7 cellular contexts compared by ENCODE assay signal in the genomic region with DNA sequence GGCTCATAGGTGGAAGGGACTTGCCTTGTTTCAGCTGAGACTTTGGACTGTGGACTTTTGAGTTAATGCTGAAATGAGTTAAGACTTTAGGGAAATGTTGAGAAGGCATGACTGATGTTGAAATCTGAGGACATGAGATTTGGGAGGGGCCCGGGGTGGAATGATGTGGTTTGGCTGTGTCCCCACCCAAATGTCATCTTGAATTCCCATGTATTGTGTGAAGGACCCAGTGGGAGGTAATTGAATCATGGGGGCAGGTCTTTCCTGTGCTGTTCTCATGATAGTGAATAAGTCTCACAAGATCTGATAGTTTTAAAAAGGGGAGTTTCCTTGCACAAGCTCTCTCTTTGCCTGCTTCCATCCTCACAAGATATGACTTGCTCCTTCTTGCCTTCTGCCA.
DNase-seq lines count a peak whose midpoint lies in the region; FAIRE-seq and TF ChIP-seq lines count a peak whose summit lies in the region.
"Not testable (repeated sequence)": the region's sequence is repeated elsewhere in the genome, so short reads cannot be mapped to it uniquely, and the experiment has no call there.

No MANE protein-coding gene starts in this region.

- H3K27me3 Mint-ChIP-seq in astrocyte (ENCODE audit: low read depth, unreplicated experiment); MCF 10A (ENCODE audit: insufficient read depth, unreplicated experiment): not testable (repeated sequence)

- H3K79me2 ChIP-seq in astrocyte (ENCODE audit: insufficient read depth, low read length); fibroblast of lung (ENCODE audit: control insufficient read depth, insufficient read depth, low read length); keratinocyte (ENCODE audit: control insufficient read depth, insufficient read depth, low read length): not testable (repeated sequence)

- not testable (repeated sequence) for H3K27ac ChIP-seq in astrocyte (ENCODE audit: low read depth, low read length); fibroblast of lung (ENCODE audit: insufficient read depth, low read length); keratinocyte (ENCODE audit: control insufficient read depth, insufficient read depth, low read length)

- dilution Hi-C loops in keratinocyte (cut with MboI; ENCODE audit: extremely low pct_ligation_motif_present, low sequenced_read_pairs): not testable (repeated sequence)

- H3K4me1 Mint-ChIP-seq in astrocyte (ENCODE audit: low read depth, unreplicated experiment); MCF 10A (ENCODE audit: insufficient read depth, unreplicated experiment): not testable (repeated sequence)

- POLR2A ChIA-PET in MCF 10A (lab: Yijun Ruan, JAX): not testable (repeated sequence)

- not testable (repeated sequence) for H3K36me3 Mint-ChIP-seq in astrocyte (ENCODE audit: low read depth, unreplicated experiment); MCF 10A (ENCODE audit: insufficient read depth, unreplicated experiment)

- H3K4me2 ChIP-seq in astrocyte (ENCODE audit: low read length); fibroblast of lung (ENCODE audit: extremely low read depth, insufficient read depth, low read length); keratinocyte (ENCODE audit: control insufficient read depth, extremely low read depth, insufficient read depth, low read depth, low read length): not testable (repeated sequence)

- intact Hi-C loops in MCF 10A (cut with micrococcal nuclease): not testable (repeated sequence)

- not testable (repeated sequence) for TF ChIP-seq CTCF in astrocyte (IDR thresholded peaks at IDR 0.05; ENCODE audit: insufficient read depth, low read depth, low read length); MCF 10A (IDR thresholded peaks at IDR 0.05; ENCODE audit: unreplicated experiment); fibroblast of lung (conservative IDR thresholded peaks at IDR 0.05 in 1 of 2, IDR thresholded peaks at IDR 0.05 in 1 of 2; ENCODE audit: low read depth in 1 of 2, low read length in 2 of 2); keratinocyte (optimal IDR thresholded peaks at IDR 0.05 in 1 of 3, IDR thresholded peaks at IDR 0.05 in 1 of 3, conservative IDR thresholded peaks at IDR 0.05 in 1 of 3; ENCODE audit: extremely low read depth in 1 of 3, insufficient read depth in 2 of 3, low read length in 3 of 3)

- not testable (repeated sequence) for H3K27me3 ChIP-seq in astrocyte (ENCODE audit: insufficient read depth, low read length); fibroblast of lung (ENCODE audit: control insufficient read depth, insufficient read depth, low read length); keratinocyte (ENCODE audit: control insufficient read depth, extremely low read depth, insufficient read depth, low read length)

- H3K36me3 ChIP-seq in astrocyte (ENCODE audit: insufficient read depth, low read length); fibroblast of lung (ENCODE audit: control insufficient read depth, insufficient read depth, low read length); keratinocyte (ENCODE audit: control insufficient read depth in 2 of 2, extremely low read depth in 1 of 2, insufficient read depth in 2 of 2, low read length in 2 of 2): not testable (repeated sequence)

- H2AFZ ChIP-seq in astrocyte (ENCODE audit: low read depth, low read length); fibroblast of lung (ENCODE audit: low read length): not testable (repeated sequence)
- H2AFZ ChIP-seq in keratinocyte (ENCODE audit: control insufficient read depth, low read length): peak overlapping the region; percentile 26

- not testable (repeated sequence) for H3K9me3 ChIP-seq in astrocyte (ENCODE audit: insufficient read depth, low read depth, low read length); fibroblast of lung (ENCODE audit: control insufficient read depth, insufficient read depth, low read depth, low read length); keratinocyte (ENCODE audit: control insufficient read depth, low read depth, low read length)

- not testable (repeated sequence) for H3K9ac ChIP-seq in astrocyte (ENCODE audit: low read length); fibroblast of lung (ENCODE audit: insufficient read depth, low read length); keratinocyte (ENCODE audit: control insufficient read depth, extremely low read depth, insufficient read depth, low read length)

- H3K4me3 ChIP-seq in astrocyte (ENCODE audit: insufficient read depth, low read depth, low read length); fibroblast of lung (replicated peaks in 1 of 4; ENCODE audit: control extremely low read depth in 1 of 4, insufficient read depth in 1 of 4, low read depth in 3 of 4, low read length in 4 of 4); keratinocyte (ENCODE audit: control insufficient read depth in 2 of 3, extremely low read depth in 1 of 3, insufficient read depth in 2 of 3, low read depth in 1 of 3, low read length in 3 of 3): not testable (repeated sequence)

- H3K27ac Mint-ChIP-seq in astrocyte (ENCODE audit: unreplicated experiment): not testable (repeated sequence)
- peak overlapping the region; percentile 37 for H3K27ac Mint-ChIP-seq in MCF 10A (ENCODE audit: low read depth, unreplicated experiment)

- not testable (repeated sequence) for H3K9me3 Mint-ChIP-seq in astrocyte (ENCODE audit: unreplicated experiment)
- peaks cover 23% of the 10 kb centered on the region for H3K9me3 Mint-ChIP-seq in MCF 10A (ENCODE audit: unreplicated experiment)

- TF ChIP-seq EP300 in Ishikawa (IDR thresholded peaks at IDR 0.05; ENCODE audit: borderline replicate concordance): peak; percentile 64; the same call in 1 of the 2 replicates

- FAIRE-seq in astrocyte (lab: Jason Lieb, UNC); keratinocyte (lab: Jason Lieb, UNC): not testable (repeated sequence)

- not testable (repeated sequence) for H4K20me1 ChIP-seq in astrocyte (ENCODE audit: insufficient read depth, low read length); fibroblast of lung (ENCODE audit: control insufficient read depth, extremely low read depth, insufficient read depth, low read length); keratinocyte (ENCODE audit: control insufficient read depth, extremely low read depth, insufficient read depth, low read length)

- not testable (repeated sequence) for TF ChIP-seq RAD21 in Ishikawa (IDR thresholded peaks at IDR 0.05; ENCODE audit: low read depth)

- BruUV-seq in MCF 10A (replicated peaks; lab: Mats Ljungman, UMichigan): not testable (repeated sequence)

- not testable (repeated sequence) for H3K4me1 ChIP-seq in astrocyte (ENCODE audit: insufficient read depth, low read length); fibroblast of lung (ENCODE audit: control insufficient read depth, extremely low read depth, insufficient read depth, low read length); keratinocyte (ENCODE audit: control insufficient read depth, extremely low read depth, insufficient read depth, low read length)

- DNase-seq in astrocyte (ENCODE audit: low read depth) (peak; percentile 12), MCF 10A (ENCODE audit: unreplicated experiment) (peak; percentile 27), dedifferentiated amniotic fluid mesenchymal stem cell (ENCODE audit: extremely low spot score) (peak; percentile 81), fibroblast of lung (ENCODE audit: low read depth in 2 of 2) (peak; percentile 21), stromal cell of bone marrow (ENCODE audit: low read depth) (peak; percentile 86)
- DNase-seq in keratinocyte (ENCODE audit: low read depth, low spot score): not testable (repeated sequence)

- not testable (repeated sequence) for H3K4me3 Mint-ChIP-seq in astrocyte (ENCODE audit: unreplicated experiment); MCF 10A (ENCODE audit: unreplicated experiment)

- CTCF ChIA-PET in MCF 10A (lab: Yijun Ruan, JAX): not testable (repeated sequence)

- not testable (repeated sequence) for H3K9me1 ChIP-seq in keratinocyte (ENCODE audit: control insufficient read depth, extremely low read depth, insufficient read depth, low read length)

TF ChIP-seq in Ishikawa, 13 proteins besides CTCF, POLR2A, EP300 and RAD21:
- TF ChIP-seq NFIC (IDR thresholded peaks at IDR 0.05): peak; percentile 17; the same call in 1 of the 2 replicates
- TF ChIP-seq TEAD4 (IDR thresholded peaks at IDR 0.05): 0 out of 2 replicates have a peak, but pooled peaks have one; percentile 16
- 0 out of 2 replicates have a peak, but pooled peaks have one; percentile 25 for TF ChIP-seq TCF12 (IDR thresholded peaks at IDR 0.05; ENCODE audit: low read depth)
TF ChIP-seq in Ishikawa: peak in this region for 3; not testable (repeated sequence) for 10.
